ENCODE assay signal across 16 cellular contexts in the genomic region with DNA sequence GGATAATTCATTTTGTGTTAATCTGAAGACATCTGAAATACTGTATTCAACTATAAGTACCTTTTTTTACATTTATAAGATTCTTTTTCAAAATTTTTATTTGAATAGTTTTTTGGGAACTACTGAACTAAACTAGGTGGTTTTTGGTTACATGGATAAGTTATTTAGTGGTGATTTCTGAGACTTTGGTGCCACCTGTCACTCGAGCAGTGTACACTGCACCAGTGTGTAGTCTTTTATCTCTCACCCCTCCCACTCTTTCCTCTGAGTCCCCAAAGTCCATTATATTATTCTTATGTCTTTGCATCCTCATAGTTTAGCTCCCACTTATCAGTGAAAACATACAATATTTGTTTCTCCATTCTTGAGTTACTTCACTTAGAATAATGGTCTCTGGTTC. TPM values are rescaled to one million over a fixed set of nuclear protein-coding genes. Genes with fewer than 3 reads are reported as not detected.
DNase-seq lines count a peak whose midpoint lies in the region; ATAC-seq and TF ChIP-seq lines count a peak whose summit lies in the region.
"Had no signal": no experiment of that assay in that cellular context is flagged by ENCODE, and none has a peak within 500 bp of the region (broad histone marks: within the 10 kb centered on the region; RNA-seq: fewer than 3 reads in every experiment).

No MANE protein-coding gene starts in this region.

- H3F3A ChIP-seq in OCI-LY1 (ENCODE audit: insufficient read depth, low read length), result no peaks in the 10 kb centered on the region

- H3K4me2 ChIP-seq in HCT116 (ENCODE audit: low read length), result no peak overlapping the region
- H3K4me2 ChIP-seq in OCI-LY1 (ENCODE audit: low read length), result no peak overlapping the region

- DNase-seq in AG10803 (ENCODE audit: low read depth) (no peak), HCT116 (ENCODE audit: low read depth, low spot score) (no peak), NCI-H526 (lab: John Stamatoyannopoulos, UW) (no peak), DMS 273 treated with DMSO at 0.1 percent for 48 hours (lab: John Stamatoyannopoulos, UW) (no peak), prostate gland (ENCODE audit: low spot score) (no peak)
- DNase-seq in activated naive CD4-positive, alpha-beta T cell (lab: John Stamatoyannopoulos, UW), result no peak
- DNase-seq: NCI-H187, NCI-H446, NCI-H774, SHP77 treated with DMSO at 0.1 percent for 48 hours had no signal

- H3K27ac ChIP-seq in HCT116 (ENCODE audit: low read depth, low read length) (no peak overlapping the region), OCI-LY1 (ENCODE audit: low read depth, low read length, poor library complexity, severe bottlenecking) (no peak overlapping the region), VCaP (no peak overlapping the region), prostate gland (no peak overlapping the region)

- H3K36me3 ChIP-seq in HCT116 (ENCODE audit: control insufficient read depth in 1 of 2, insufficient read depth in 2 of 2, low read length in 2 of 2) (no peaks in the 10 kb centered on the region), OCI-LY1 (ENCODE audit: insufficient read depth, low read length) (peaks cover 32% of the 10 kb centered on the region), prostate gland (no peaks in the 10 kb centered on the region)

- no peak overlapping the region for H2AFZ ChIP-seq in HCT116 (ENCODE audit: low read depth, low read length, poor library complexity, severe bottlenecking)
- no peak overlapping the region for H2AFZ ChIP-seq in OCI-LY1 (ENCODE audit: low read length)

- H3K9me2 ChIP-seq in HCT116 (ENCODE audit: insufficient read depth) (no peaks in the 10 kb centered on the region), OCI-LY1 (ENCODE audit: low read depth, low read length) (no peaks in the 10 kb centered on the region)

- POLR2A ChIA-PET in HCT116 (lab: Charles Lee), result no interaction called here

- H3K9ac ChIP-seq in HCT116 (ENCODE audit: low read length), result no peak overlapping the region
- H3K9ac ChIP-seq in OCI-LY1 (ENCODE audit: low read length), result no peak overlapping the region
- H3K9ac ChIP-seq: BLaER1 treated with 17β-estradiol and CSF1 and Interleukin-3, amounts not matched to agents 10 nM and 100 nM had no signal

- H3K4me3 ChIP-seq in AG10803 (ENCODE audit: low read length) (no peak overlapping the region), HCT116 (replicated peaks in 1 of 2; ENCODE audit: low read depth in 1 of 2, low read length in 2 of 2) (no peak overlapping the region), OCI-LY1 (ENCODE audit: low read depth, low read length, poor library complexity, severe bottlenecking) (no peak overlapping the region), prostate gland (no peak overlapping the region)
- H3K4me3 ChIP-seq: BLaER1 treated with 17β-estradiol and CSF1 and Interleukin-3, amounts not matched to agents 10 nM and 100 nM; K562 had no signal

- H3K27me3 ChIP-seq in HCT116 (ENCODE audit: insufficient read depth, low read length) (no peaks in the 10 kb centered on the region), OCI-LY1 (ENCODE audit: insufficient read depth, low read length) (no peaks in the 10 kb centered on the region), prostate gland (replicated peaks; ENCODE audit: insufficient read depth) (no peaks in the 10 kb centered on the region)
- H3K27me3 ChIP-seq: BLaER1 treated with 17β-estradiol and CSF1 and Interleukin-3, amounts not matched to agents 10 nM and 100 nM had no signal

- no TSS peak for BruUV-seq in HCT116 (replicated peaks; lab: Mats Ljungman, UMichigan)

- TF ChIP-seq POLR2A in HCT116 (IDR thresholded peaks at IDR 0.05; ENCODE audit: borderline replicate concordance, extremely low read depth, insufficient read depth, insufficient read length) (no peak), prostate gland (IDR thresholded peaks at IDR 0.05) (no peak)

- H3K79me2 ChIP-seq in HCT116 (ENCODE audit: insufficient read depth, low read length) (no peaks in the 10 kb centered on the region), OCI-LY1 (ENCODE audit: insufficient read depth, low read length) (no peaks in the 10 kb centered on the region)

- TF ChIP-seq CTCF in AG10803 (conservative IDR thresholded peaks at IDR 0.05; ENCODE audit: low read length) (0 out of 2 replicates have a peak, but pooled peaks have one; percentile 3), HCT116 (IDR thresholded peaks at IDR 0.05 in 2 of 3, conservative IDR thresholded peaks at IDR 0.05 in 1 of 3; ENCODE audit: borderline replicate concordance in 1 of 3, insufficient read depth in 1 of 3, low read depth in 2 of 3, low read length in 2 of 3) (no peak), OCI-LY1 (IDR thresholded peaks at IDR 0.05; ENCODE audit: low read length) (peak; percentile 13; the same call in 1 of the 2 replicates), VCaP (conservative IDR thresholded peaks at IDR 0.05) (peak; percentile 34), prostate gland (IDR thresholded peaks at IDR 0.05) (no peak)

- RAD21 ChIA-PET in HCT116 (lab: Charles Lee; ENCODE audit: low non-redundant PET in 1 of 2, low total read pairs in 2 of 2, uncharacterized antibody in 2 of 2, unreplicated experiment in 2 of 2), result no interaction called here

- peak; percentile 32 for TF ChIP-seq RAD21 in HCT116 (IDR thresholded peaks at IDR 0.05; ENCODE audit: low read depth)

- 0 out of 2 replicates have a peak, but pooled peaks have one; percentile 46 for ATAC-seq in HCT116
- ATAC-seq: K562, SK-N-SH treated with all-trans-retinoic acid at 6 μM for 48 hours had no signal

- CTCF ChIA-PET in HCT116 (lab: Charles Lee), result interaction anchor here (1.2 kb wide), 1 partner anchor 146 kb away, joined by 4 read pairs; no protein-coding TSS in a partner anchor

- 75% methylated on average over 1 of the region's 1 CpG for WGBS in prostate gland

- H3K9me3 ChIP-seq in HCT116 (ENCODE audit: control insufficient read depth in 1 of 2, insufficient read depth in 1 of 2, low read depth in 1 of 2, low read length in 2 of 2) (no peaks in the 10 kb centered on the region), OCI-LY1 (ENCODE audit: low read length) (no peaks in the 10 kb centered on the region), prostate gland (no peaks in the 10 kb centered on the region)

- H4K20me1 ChIP-seq in HCT116 (ENCODE audit: insufficient read depth) (no peaks in the 10 kb centered on the region), OCI-LY1 (ENCODE audit: insufficient read depth, low read length) (no peaks in the 10 kb centered on the region)
- H4K20me1 ChIP-seq: BLaER1 treated with 17β-estradiol and CSF1 and Interleukin-3, amounts not matched to agents 10 nM and 100 nM had no signal

- intact Hi-C loops in HCT116 (cut with micrococcal nuclease), result loop anchor here (5.0 kb wide), 1 partner anchor 565 kb away; a partner anchor contains a TSS
- intact Hi-C loops in prostate gland (cut with DNase I), result no loop called here

- H3K4me1 ChIP-seq in HCT116 (ENCODE audit: control insufficient read depth in 1 of 2, insufficient read depth in 2 of 2, low read length in 2 of 2) (no peaks in the 10 kb centered on the region), OCI-LY1 (ENCODE audit: insufficient read depth, low read length, severe bottlenecking) (no peaks in the 10 kb centered on the region), prostate gland (replicated peaks) (no peaks in the 10 kb centered on the region)

TF ChIP-seq in HCT116, 20 proteins besides CTCF, POLR2A, EP300 and RAD21:
- TF ChIP-seq EGR1 (IDR thresholded peaks at IDR 0.05; ENCODE audit: low read depth) (no peak), JUND (IDR thresholded peaks at IDR 0.05) (no peak), POLR2AphosphoS5 (IDR thresholded peaks at IDR 0.05; ENCODE audit: low read depth, low read length) (no peak), EZH2phosphoT487 (IDR thresholded peaks at IDR 0.05; ENCODE audit: borderline replicate concordance) (no peak), SP1 (IDR thresholded peaks at IDR 0.05; ENCODE audit: low read depth) (no peak), ZNF274 (IDR thresholded peaks at IDR 0.05; ENCODE audit: low read depth, low read length) (no peak), EZH2 (IDR thresholded peaks at IDR 0.05) (no peak)
- TF ChIP-seq, protein P1, sequence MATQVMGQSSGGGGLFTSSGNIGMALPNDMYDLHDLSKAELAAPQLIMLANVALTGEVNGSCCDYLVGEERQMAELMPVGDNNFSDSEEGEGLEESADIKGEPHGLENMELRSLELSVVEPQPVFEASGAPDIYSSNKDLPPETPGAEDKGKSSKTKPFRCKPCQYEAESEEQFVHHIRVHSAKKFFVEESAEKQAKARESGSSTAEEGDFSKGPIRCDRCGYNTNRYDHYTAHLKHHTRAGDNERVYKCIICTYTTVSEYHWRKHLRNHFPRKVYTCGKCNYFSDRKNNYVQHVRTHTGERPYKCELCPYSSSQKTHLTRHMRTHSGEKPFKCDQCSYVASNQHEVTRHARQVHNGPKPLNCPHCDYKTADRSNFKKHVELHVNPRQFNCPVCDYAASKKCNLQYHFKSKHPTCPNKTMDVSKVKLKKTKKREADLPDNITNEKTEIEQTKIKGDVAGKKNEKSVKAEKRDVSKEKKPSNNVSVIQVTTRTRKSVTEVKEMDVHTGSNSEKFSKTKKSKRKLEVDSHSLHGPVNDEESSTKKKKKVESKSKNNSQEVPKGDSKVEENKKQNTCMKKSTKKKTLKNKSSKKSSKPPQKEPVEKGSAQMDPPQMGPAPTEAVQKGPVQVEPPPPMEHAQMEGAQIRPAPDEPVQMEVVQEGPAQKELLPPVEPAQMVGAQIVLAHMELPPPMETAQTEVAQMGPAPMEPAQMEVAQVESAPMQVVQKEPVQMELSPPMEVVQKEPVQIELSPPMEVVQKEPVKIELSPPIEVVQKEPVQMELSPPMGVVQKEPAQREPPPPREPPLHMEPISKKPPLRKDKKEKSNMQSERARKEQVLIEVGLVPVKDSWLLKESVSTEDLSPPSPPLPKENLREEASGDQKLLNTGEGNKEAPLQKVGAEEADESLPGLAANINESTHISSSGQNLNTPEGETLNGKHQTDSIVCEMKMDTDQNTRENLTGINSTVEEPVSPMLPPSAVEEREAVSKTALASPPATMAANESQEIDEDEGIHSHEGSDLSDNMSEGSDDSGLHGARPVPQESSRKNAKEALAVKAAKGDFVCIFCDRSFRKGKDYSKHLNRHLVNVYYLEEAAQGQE (IDR thresholded peaks at IDR 0.05; ENCODE audit: low read depth), result no peak

RNA-seq across cellular contexts. Expression of a gene that starts 57.6 kb away (rescaled TPM):
- not detected for total RNA-seq in HCT116 (2021; ENCODE audit: unreplicated experiment)
- polyA plus RNA-seq in HCT116 (2012), result not detected in 2 replicates
- total RNA-seq in prostate gland, result 1 to 10 TPM in 1 of 2 donors, under 1 TPM in 1; 0.68 to 1.2 TPM
- total RNA-seq: M059J had no signal
- polyA plus RNA-seq: K562 had no signal

Comparison
In these comparisons a context has a peak if more than half of its experiments do, and no peak if none do; other contexts are left out.
1. CTCF ChIP-seq: peak in AG10803 (single experiment), OCI-LY1 (single experiment) and VCaP (single experiment); none in HCT116 (0 of 3) and prostate gland (0 of 4).